Comparison of ENCODE assay signal across 8 cellular contexts in genomic region chr4:3719191-3719590, GRCh38.
"Had no signal": no experiment of that assay in that cellular context is flagged by ENCODE, and none has a peak within 500 bp of the region (broad histone marks: within the 10 kb centered on the region; RNA-seq: fewer than 3 reads in every experiment).

No MANE protein-coding gene starts in this region.

- H3K27ac ChIP-seq: GM23248 had no signal

- H3K9ac ChIP-seq: GM23248 had no signal

- H3K4me1 ChIP-seq: HAP-1 had no signal

- H3K4me3 ChIP-seq: GM23248, HAP-1 had no signal

- DNase-seq: GM23248, GOT3, H7, HFFc6, IMR-90 had no signal

- H3K36me3 ChIP-seq: HAP-1 had no signal

- FAIRE-seq: HTR-8/SVneo had no signal

- ATAC-seq: HCT116 had no signal
